24 cellular contexts compared by ENCODE assay signal in genomic region chr5:159768243-159768642, GRCh38.
DNase-seq lines count a peak whose midpoint lies in the region; ATAC-seq, FAIRE-seq and TF ChIP-seq lines count a peak whose summit lies in the region.
"Had no signal": no experiment of that assay in that cellular context is flagged by ENCODE, and none has a peak within 500 bp of the region (broad histone marks: within the 10 kb centered on the region; RNA-seq: fewer than 3 reads in every experiment).

No MANE protein-coding gene starts in this region.

- H3K27me3 ChIP-seq in HUES6 (ENCODE audit: control insufficient read depth, insufficient read depth, low read length), result peaks cover 6% of the 10 kb centered on the region; the same call in 1 of the 2 replicates
- peaks cover 0 to 2% (median 0%) of the 10 kb centered on the region in 4 experiments; a peak in 1 of 7 replicates for H3K27me3 ChIP-seq in H1 (replicated peaks in 1 of 4; ENCODE audit: control insufficient read depth in 3 of 4, extremely low read depth in 1 of 4, insufficient read depth in 3 of 4, low read length in 3 of 4)
- H3K27me3 ChIP-seq in mesendoderm (ENCODE audit: insufficient read depth, low read length, poor library complexity), result no peaks in the 10 kb centered on the region
- no peaks in the 10 kb centered on the region for H3K27me3 ChIP-seq in dorsolateral prefrontal cortex
- H3K27me3 ChIP-seq: SJSA1 had no signal

- H3K4me1 ChIP-seq in HUES6 (ENCODE audit: control insufficient read depth, insufficient read depth, low read length), result peaks cover 29% of the 10 kb centered on the region
- peaks cover 4 to 13% (median 8%) of the 10 kb centered on the region in 4 experiments; a peak in 6 of 7 replicates for H3K4me1 ChIP-seq in H1 (replicated peaks in 1 of 4; ENCODE audit: control insufficient read depth in 3 of 4, insufficient read depth in 4 of 4, low read length in 3 of 4)
- no peaks in the 10 kb centered on the region for H3K4me1 ChIP-seq in mesendoderm (ENCODE audit: control insufficient read depth, low read depth, low read length)

- H3K36me3 ChIP-seq in HUES6 (ENCODE audit: control insufficient read depth, insufficient read depth, low read length), result no peaks in the 10 kb centered on the region
- no peaks in the 10 kb centered on the region for H3K36me3 ChIP-seq in H1 (ENCODE audit: control insufficient read depth in 2 of 4, insufficient read depth in 4 of 4, low read length in 3 of 4)
- H3K36me3 ChIP-seq in mesendoderm (ENCODE audit: control insufficient read depth, insufficient read depth, low read length), result no peaks in the 10 kb centered on the region
- H3K36me3 ChIP-seq: SJSA1 had no signal

- WGBS in H1 (ENCODE audit: extremely low coverage in 1 of 2, insufficient coverage in 1 of 2, insufficient read length in 1 of 2, insufficient replicate concordance in 2 of 2, low coverage in 1 of 2, low lambda C conversion rate in 2 of 2, missing lambda C conversion rate in 1 of 2), 2 experiments, result 24% methylated on average over 2 of the region's 2 CpGs; no CpG with 5 or more reads in 1 of the 2 experiments
- no CpG with 5 or more reads among the region's 2 CpGs for WGBS in mesendoderm (ENCODE audit: extremely low coverage, insufficient coverage, low lambda C conversion rate)

- H3K9me3 ChIP-seq in HUES6 (ENCODE audit: control insufficient read depth, insufficient read depth, low read depth, low read length), result no peaks in the 10 kb centered on the region
- no peaks in the 10 kb centered on the region for H3K9me3 ChIP-seq in H1 (ENCODE audit: insufficient read depth in 2 of 2, low read depth in 1 of 2, low read length in 1 of 2)
- H3K9me3 ChIP-seq: mucosa of descending colon, SJSA1 had no signal

- H2BK120ac ChIP-seq in H1 (replicated peaks; ENCODE audit: low read depth, low read length) (peak overlapping the region; percentile 22), mesendoderm (ENCODE audit: low read depth, low read length) (no peak overlapping the region)

- H2BK5ac ChIP-seq in H1 (ENCODE audit: low read depth, low read length), result peak overlapping the region; percentile 76; the same call in 1 of the 2 replicates
- H2BK5ac ChIP-seq in mesendoderm (ENCODE audit: low read length), result no peak overlapping the region

- H3K23ac ChIP-seq in H1 (ENCODE audit: insufficient read length) (no peak overlapping the region), mesendoderm (ENCODE audit: low read length) (no peak overlapping the region)

- POLR2A ChIA-PET in H1 (lab: Charles Lee; ENCODE audit: partially characterized antibody), result no interaction called here

- no peak for TF ChIP-seq POLR2A in H1 (IDR thresholded peaks at IDR 0.05; ENCODE audit: control extremely low read depth in 1 of 2, low read depth in 2 of 2, low read length in 2 of 2)

- H4K91ac ChIP-seq in H1 (replicated peaks; ENCODE audit: insufficient read length, low read length), result peak overlapping the region; percentile 12

- no peak overlapping the region for H3K27ac ChIP-seq in HUES6 (ENCODE audit: low read depth, low read length)
- H3K27ac ChIP-seq in H1 (ENCODE audit: low read depth, low read length), result no peak overlapping the region
- no peak overlapping the region for H3K27ac ChIP-seq in mesendoderm (ENCODE audit: low read depth, low read length)
- no peak overlapping the region for H3K27ac ChIP-seq in dorsolateral prefrontal cortex
- H3K27ac ChIP-seq: C4-2B, coronary artery, HL-60, SJSA1, VCaP had no signal

- peak overlapping the region in 1 of 2 experiments; percentile 33; a peak in 1 of 4 replicates for H3K4me2 ChIP-seq in H1 (ENCODE audit: insufficient read depth in 1 of 2, low read depth in 2 of 2, low read length in 2 of 2)
- no peak overlapping the region for H3K4me2 ChIP-seq in mesendoderm (ENCODE audit: low read length)

- ATAC-seq in HG03442 (IDR thresholded peaks at IDR 0.05; ENCODE audit: unreplicated experiment), result no peak
- ATAC-seq: mucosa of descending colon, T-helper 17 cell had no signal

- H2BK15ac ChIP-seq in H1 (ENCODE audit: low read length) (no peak overlapping the region), mesendoderm (replicated peaks; ENCODE audit: low read depth) (no peak overlapping the region)

- peak overlapping the region; percentile 55; the same call in 1 of the 2 replicates for H2BK12ac ChIP-seq in H1 (ENCODE audit: low read depth, low read length)

- H3K23me2 ChIP-seq in H1 (ENCODE audit: low read depth, low read length), result peaks cover 2% of the 10 kb centered on the region; the same call in 1 of the 2 replicates

- TF ChIP-seq RAD21 in H1 (IDR thresholded peaks at IDR 0.05 in 1 of 2, conservative IDR thresholded peaks at IDR 0.05 in 1 of 2; ENCODE audit: low read depth in 2 of 2, low read length in 2 of 2), result no peak

- CTCF ChIA-PET in H1 (lab: Charles Lee; ENCODE audit: partially characterized antibody), result interaction anchor here (1.2 to 1.5 kb wide), 2 partner anchors 22 to 187 kb away, joined by 3 to 5 read pairs; no protein-coding TSS in a partner anchor

- FAIRE-seq in H1 (lab: Jason Lieb, UNC), result peak; percentile 95
- FAIRE-seq: islet of Langerhans had no signal

- H3K56ac ChIP-seq in H1 (replicated peaks; ENCODE audit: insufficient read length, low read depth, low read length) (no peak overlapping the region), mesendoderm (ENCODE audit: low read length) (no peak overlapping the region)

- H3K4ac ChIP-seq in H1 (replicated peaks; ENCODE audit: insufficient read length, low read depth, low read length) (peak overlapping the region; percentile 11), mesendoderm (ENCODE audit: low read depth, low read length) (no peak overlapping the region)

- H3K79me2 ChIP-seq in H1 (ENCODE audit: control insufficient read depth in 1 of 2, insufficient read depth in 2 of 2, low read length in 2 of 2), result no peaks in the 10 kb centered on the region
- H3K79me2 ChIP-seq in mesendoderm (ENCODE audit: control insufficient read depth, insufficient read depth, low read length), result no peaks in the 10 kb centered on the region

- no peak overlapping the region for H3K14ac ChIP-seq in H1 (ENCODE audit: insufficient read length)

- H2AFZ ChIP-seq in H1 (ENCODE audit: low read length), result no peak overlapping the region

- H3K4me3 ChIP-seq in HUES6 (ENCODE audit: low read depth, low read length) (0 out of 2 replicates have a peak overlapping the region, but pooled peaks have one; percentile 0), H1 (ENCODE audit: extremely low read depth in 1 of 4, insufficient read depth in 2 of 4, low read depth in 3 of 4, low read length in 4 of 4) (no peak overlapping the region), mesendoderm (ENCODE audit: low read length) (no peak overlapping the region), dorsolateral prefrontal cortex (no peak overlapping the region)
- H3K4me3 ChIP-seq: coronary artery, mucosa of descending colon, SJSA1 had no signal

- TF ChIP-seq EP300 in H1 (IDR thresholded peaks at IDR 0.05; ENCODE audit: borderline replicate concordance in 1 of 2, low read depth in 2 of 2, low read length in 2 of 2), result peak in 1 of 2 experiments; percentile 66; a peak in 1 of 3 replicates

- H3K9ac ChIP-seq in HUES6 (ENCODE audit: low read length) (no peak overlapping the region), H1 (replicated peaks in 1 of 4; ENCODE audit: extremely low read depth in 1 of 4, low read depth in 3 of 4, low read length in 3 of 4) (no peak overlapping the region), mesendoderm (ENCODE audit: low read length) (no peak overlapping the region)

- DNase-seq in EH (ENCODE audit: low read depth) (peak; percentile 84), H1 (ENCODE audit: low read depth in 1 of 2, low spot score in 2 of 2) (no peak), mesendoderm (peak; percentile 88), HUDEP-2 (lab: John Stamatoyannopoulos, UW; ENCODE audit: unreplicated experiment in 76 of 76) (no peak), GM19240 (ENCODE audit: insufficient read length, low spot score) (no peak), dorsolateral prefrontal cortex (no peak)
- DNase-seq: activated CD4-positive, alpha-beta T cell treated with anti-CD3 and anti-CD28 coated beads, Interleukin-2, amount 50 U/mL, for 4 hours; activated effector memory CD4-positive, alpha-beta T cell treated with Interleukin-2 at 50 U/mL for 16 hours; head of caudate nucleus; MM.1S; mucosa of descending colon; NCI-H1436; NCI-H524 treated with DMSO at 0.1 percent for 48 hours; nephron progenitor cell; substantia nigra; T-helper 17 cell had no signal

- intact Hi-C loops in dorsolateral prefrontal cortex (cut with DNase I), result no loop called here

- H3K79me1 ChIP-seq in H1 (ENCODE audit: low read depth, low read length) (no peaks in the 10 kb centered on the region), mesendoderm (ENCODE audit: low read length) (no peaks in the 10 kb centered on the region)

- H4K20me1 ChIP-seq in H1 (replicated peaks in 1 of 2; ENCODE audit: control insufficient read depth in 1 of 2, insufficient read depth in 2 of 2, low read length in 2 of 2), result no peaks in the 10 kb centered on the region

- H4K5ac ChIP-seq in H1 (ENCODE audit: insufficient read length, low read depth, low read length) (no peak overlapping the region), mesendoderm (ENCODE audit: low read length) (no peak overlapping the region)

- no peak overlapping the region for H2AK5ac ChIP-seq in H1 (ENCODE audit: low read depth, low read length)
- no peak overlapping the region for H2AK5ac ChIP-seq in mesendoderm (ENCODE audit: low read length)

- peak overlapping the region; percentile 93; the same call in 1 of the 2 replicates for H2BK20ac ChIP-seq in H1 (ENCODE audit: low read length)

- no peak for TF ChIP-seq CTCF in H1 (IDR thresholded peaks at IDR 0.05; ENCODE audit: control extremely low read depth in 1 of 3, insufficient read depth in 1 of 3, low read depth in 1 of 3, low read length in 3 of 3)
- no peak for TF ChIP-seq CTCF in dorsolateral prefrontal cortex (IDR thresholded peaks at IDR 0.05 in 54 of 56, conservative IDR thresholded peaks at IDR 0.05 in 2 of 56; ENCODE audit: low read depth in 1 of 56, partially characterized antibody in 56 of 56)

- H4K8ac ChIP-seq in H1 (ENCODE audit: extremely low read depth, insufficient read depth, low read length), result no peak overlapping the region
- H4K8ac ChIP-seq in mesendoderm (ENCODE audit: low read depth, low read length), result no peak overlapping the region

- H3K18ac ChIP-seq in H1 (ENCODE audit: extremely low read depth, low read length) (no peak overlapping the region), mesendoderm (ENCODE audit: low read length) (no peak overlapping the region)

TF ChIP-seq in H1, 55 proteins besides CTCF, POLR2A, EP300 and RAD21 (continues in another document):
- TF ChIP-seq NANOG (IDR thresholded peaks at IDR 0.05; ENCODE audit: insufficient read depth, low read depth, low read length, poor library complexity, severe bottlenecking), result peak; percentile 52
- TF ChIP-seq SIN3A (conservative IDR thresholded peaks at IDR 0.05 in 1 of 2, IDR thresholded peaks at IDR 0.05 in 1 of 2; ENCODE audit: low read depth in 1 of 2, low read length in 2 of 2), result no peak
- TF ChIP-seq TBP (IDR thresholded peaks at IDR 0.05; ENCODE audit: low read depth, low read length), result no peak
- TF ChIP-seq EGR1 (IDR thresholded peaks at IDR 0.05; ENCODE audit: borderline replicate concordance, low read depth, low read length), result no peak
- no peak for TF ChIP-seq JUN (IDR thresholded peaks at IDR 0.05; ENCODE audit: low read depth, low read length)
- TF ChIP-seq TEAD4 (IDR thresholded peaks at IDR 0.05; ENCODE audit: low read depth, low read length), result peak; percentile 74
- TF ChIP-seq ASH2L (IDR thresholded peaks at IDR 0.05; ENCODE audit: low read length), result no peak

Comparison
In these comparisons a context has a peak if more than half of its experiments do, and no peak if none do; other contexts are left out.
1. DNase-seq: peak in EH (single experiment) and mesendoderm (single experiment); none in H1 (0 of 2), HUDEP-2 (0 of 76), GM19240 (single experiment) and dorsolateral prefrontal cortex (0 of 10).